In genomic region chr9:136047076-136047774, GRCh38 we compare ENCODE assay signal across 20 cellular contexts. TPM values are rescaled to one million over a fixed set of nuclear protein-coding genes. Genes with fewer than 3 reads are reported as not detected.
A peak's percentile ranks its signal among the peaks of the same experiment; 100 is the strongest.
DNase-seq lines count a peak whose midpoint lies in the region; ATAC-seq, FAIRE-seq and TF ChIP-seq lines count a peak whose summit lies in the region.
"Had no signal": no experiment of that assay in that cellular context is flagged by ENCODE, and none has a peak within 500 bp of the region (broad histone marks: within the 10 kb centered on the region; RNA-seq: fewer than 3 reads in every experiment).

No MANE protein-coding gene starts in this region.

- H4K8ac ChIP-seq in H1 (ENCODE audit: extremely low read depth, insufficient read depth, low read length): no peak overlapping the region

- no peak overlapping the region for H2AFZ ChIP-seq in H1 (ENCODE audit: low read length)
- H2AFZ ChIP-seq: parathyroid adenoma had no signal

- H2AK5ac ChIP-seq in H1 (ENCODE audit: low read depth, low read length): no peak overlapping the region

- H3K9me3 Mint-ChIP-seq in CD8-positive, alpha-beta memory T cell: no peaks in the 10 kb centered on the region
- H3K9me3 Mint-ChIP-seq in stimulated activated effector memory CD8-positive, alpha-beta T cell treated with anti-CD3 and anti-CD28 coated beads, Interleukin-12 subunit alpha, Interleukin-12 subunit beta, amount 100 ng/mL, for 72 hours: no peaks in the 10 kb centered on the region
- H3K9me3 Mint-ChIP-seq: activated CD8-positive, alpha-beta T cell treated with anti-CD3 and anti-CD28 coated beads for 36 hours; activated naive CD4-positive, alpha-beta T cell treated with anti-CD3 and anti-CD28 coated beads, Interleukin-2, amount 50 U/mL, for 24 hours; immature natural killer cell; naive B cell had no signal

- H3K4ac ChIP-seq in H1 (replicated peaks; ENCODE audit: insufficient read length, low read depth, low read length): no peak overlapping the region

- no peak overlapping the region for H3K18ac ChIP-seq in H1 (ENCODE audit: extremely low read depth, low read length)

- TF ChIP-seq EP300 in H1 (IDR thresholded peaks at IDR 0.05; ENCODE audit: borderline replicate concordance in 1 of 2, low read depth in 2 of 2, low read length in 2 of 2): no peak

- no peak overlapping the region for H3K4me3 ChIP-seq in CD8-positive, alpha-beta memory T cell (ENCODE audit: low read length)
- H3K4me3 ChIP-seq in NB4 (ENCODE audit: low read depth, low read length) (no peak overlapping the region), H1 (ENCODE audit: extremely low read depth in 1 of 4, insufficient read depth in 2 of 4, low read depth in 3 of 4, low read length in 4 of 4) (no peak overlapping the region), HAP-1 (no peak overlapping the region)
- H3K4me3 ChIP-seq: colonic mucosa had no signal

- no peaks in the 10 kb centered on the region for H3K36me3 ChIP-seq in CD8-positive, alpha-beta memory T cell (ENCODE audit: insufficient read depth, low read length)
- H3K36me3 ChIP-seq in H1 (ENCODE audit: control insufficient read depth in 2 of 4, insufficient read depth in 4 of 4, low read length in 3 of 4) (peaks cover 0 to 7% (median under 1%) of the 10 kb centered on the region in 4 experiments; a peak in 4 of 8 replicates), HAP-1 (replicated peaks) (peaks cover 39% of the 10 kb centered on the region)
- H3K36me3 ChIP-seq: colonic mucosa had no signal

- H3K36me3 Mint-ChIP-seq in CD8-positive, alpha-beta memory T cell: peaks cover 0 to 22% (median 0%) of the 10 kb centered on the region in 3 donors
- peaks cover 8% of the 10 kb centered on the region for H3K36me3 Mint-ChIP-seq in stimulated activated effector memory CD8-positive, alpha-beta T cell treated with anti-CD3 and anti-CD28 coated beads, Interleukin-12 subunit alpha, Interleukin-12 subunit beta, amount 100 ng/mL, for 72 hours
- H3K36me3 Mint-ChIP-seq: activated naive CD4-positive, alpha-beta T cell treated with anti-CD3 and anti-CD28 coated beads, Interleukin-2, amount 50 U/mL, for 24 hours; immature natural killer cell; naive B cell had no signal

- peak overlapping the region in 6 of 8 donors; percentile 17 to 77 (median 43) for H3K27ac Mint-ChIP-seq in CD8-positive, alpha-beta memory T cell
- no peak overlapping the region for H3K27ac Mint-ChIP-seq in stimulated activated effector memory CD8-positive, alpha-beta T cell treated with anti-CD3 and anti-CD28 coated beads, Interleukin-12 subunit alpha, Interleukin-12 subunit beta, amount 100 ng/mL, for 72 hours
- H3K27ac Mint-ChIP-seq: activated CD8-positive, alpha-beta T cell treated with anti-CD3 and anti-CD28 coated beads for 36 hours; activated naive CD4-positive, alpha-beta T cell treated with anti-CD3 and anti-CD28 coated beads, Interleukin-2, amount 50 U/mL, for 24 hours; naive B cell had no signal

- DNase-seq in CD8-positive, alpha-beta memory T cell: peak in 2 of 5 donors; percentile 29 to 43
- DNase-seq in NB4 (ENCODE audit: low read depth): peak; percentile 61
- DNase-seq in H1 (ENCODE audit: low read depth in 1 of 2, low spot score in 2 of 2): no peak
- no peak for DNase-seq in stimulated activated effector memory CD8-positive, alpha-beta T cell treated with anti-CD3 and anti-CD28 coated beads, Interleukin-12 subunit alpha, Interleukin-12 subunit beta, amount 100 ng/mL, for 72 hours (ENCODE audit: low spot score in 2 of 2)
- no peak for DNase-seq in stimulated activated CD4-positive, alpha-beta T cell treated with anti-CD3 and anti-CD28 coated beads, Interleukin-4, amount 100 ng/mL, for 1 hour
- DNase-seq in HAP-1 (ENCODE audit: low spot score in 2 of 2): no peak
- no peak for DNase-seq in CD1c-positive myeloid dendritic cell (ENCODE audit: extremely low spot score)
- DNase-seq: activated CD8-positive, alpha-beta T cell treated with anti-CD3 and anti-CD28 coated beads for 36 hours; Caco-2; colonic mucosa; heart right ventricle; immature natural killer cell; Karpas-422; naive B cell; NCI-H1105; NCI-H2081 treated with DMSO at 0.1 percent for 48 hours; stimulated activated CD4-positive, alpha-beta T cell treated with anti-CD3 and anti-CD28 coated beads, Interleukin-2, amount 100 ng/mL, for 48 hours had no signal

- peak overlapping the region; percentile 52; the same call in 1 of the 2 replicates for H2BK5ac ChIP-seq in H1 (ENCODE audit: low read depth, low read length)

- 96% methylated on average over 26 of the region's 31 CpGs; no CpG with 5 or more reads in 1 of the 2 experiments for WGBS in H1 (ENCODE audit: extremely low coverage in 1 of 2, insufficient coverage in 1 of 2, insufficient read length in 1 of 2, insufficient replicate concordance in 2 of 2, low coverage in 1 of 2, low lambda C conversion rate in 2 of 2, missing lambda C conversion rate in 1 of 2), 2 experiments

- H3K9me3 ChIP-seq in CD8-positive, alpha-beta memory T cell (ENCODE audit: low read length): no peaks in the 10 kb centered on the region
- H3K9me3 ChIP-seq in H1 (ENCODE audit: insufficient read depth in 2 of 2, low read depth in 1 of 2, low read length in 1 of 2) (no peaks in the 10 kb centered on the region), HAP-1 (no peaks in the 10 kb centered on the region)
- H3K9me3 ChIP-seq: Caco-2, colonic mucosa, heart right ventricle had no signal

- H3K79me1 ChIP-seq in H1 (ENCODE audit: low read depth, low read length): peaks cover 2% of the 10 kb centered on the region; the same call in 1 of the 2 replicates

- H2BK120ac ChIP-seq in H1 (replicated peaks; ENCODE audit: low read depth, low read length): no peak overlapping the region

- no peaks in the 10 kb centered on the region for H3K27me3 ChIP-seq in CD8-positive, alpha-beta memory T cell (ENCODE audit: insufficient read depth, low read length, poor library complexity, severe bottlenecking)
- H3K27me3 ChIP-seq in H1 (replicated peaks in 1 of 4; ENCODE audit: control insufficient read depth in 3 of 4, extremely low read depth in 1 of 4, insufficient read depth in 3 of 4, low read length in 3 of 4): peaks cover 0 to 2% (median 0%) of the 10 kb centered on the region in 4 experiments; a peak in 2 of 7 replicates
- no peaks in the 10 kb centered on the region for H3K27me3 ChIP-seq in HAP-1 (ENCODE audit: low read depth)
- H3K27me3 ChIP-seq: colonic mucosa, heart right ventricle had no signal

- no peak overlapping the region for H3K14ac ChIP-seq in H1 (ENCODE audit: insufficient read length)

- no peak overlapping the region for H3K27ac ChIP-seq in CD8-positive, alpha-beta memory T cell (ENCODE audit: low read depth, low read length)
- no peak overlapping the region for H3K27ac ChIP-seq in H1 (ENCODE audit: low read depth, low read length)
- H3K27ac ChIP-seq: colonic mucosa, parathyroid adenoma had no signal

- TF ChIP-seq CTCF in NB4 (IDR thresholded peaks at IDR 0.05; ENCODE audit: low read depth, low read length): no peak
- TF ChIP-seq CTCF in H1 (IDR thresholded peaks at IDR 0.05; ENCODE audit: control extremely low read depth in 1 of 3, insufficient read depth in 1 of 3, low read depth in 1 of 3, low read length in 3 of 3): no peak

- no peak overlapping the region for H3K4me2 ChIP-seq in H1 (ENCODE audit: insufficient read depth in 1 of 2, low read depth in 2 of 2, low read length in 2 of 2)

- peaks cover 0 to 14% of the 10 kb centered on the region in 2 experiments for H4K20me1 ChIP-seq in H1 (replicated peaks in 1 of 2; ENCODE audit: control insufficient read depth in 1 of 2, insufficient read depth in 2 of 2, low read length in 2 of 2)

- H3K23ac ChIP-seq in H1 (ENCODE audit: insufficient read length): no peak overlapping the region

- H3K9ac ChIP-seq in H1 (replicated peaks in 1 of 4; ENCODE audit: extremely low read depth in 1 of 4, low read depth in 3 of 4, low read length in 3 of 4): no peak overlapping the region
- H3K9ac ChIP-seq: parathyroid adenoma had no signal

- peaks cover 3 to 4% of the 10 kb centered on the region in 2 donors for H3K27me3 Mint-ChIP-seq in CD8-positive, alpha-beta memory T cell

- no peak for FAIRE-seq in H1 (lab: Jason Lieb, UNC)
- FAIRE-seq: endothelial cell of umbilical vein had no signal

- peaks cover 16% of the 10 kb centered on the region; the same call in 1 of the 2 replicates for H3K23me2 ChIP-seq in H1 (ENCODE audit: low read depth, low read length)

- H4K91ac ChIP-seq in H1 (replicated peaks; ENCODE audit: insufficient read length, low read length): peak overlapping the region; percentile 52

- H2BK12ac ChIP-seq in H1 (ENCODE audit: low read depth, low read length): no peak overlapping the region

- peaks cover 8% of the 10 kb centered on the region for H3K4me1 ChIP-seq in CD8-positive, alpha-beta memory T cell (ENCODE audit: insufficient read depth, low read length)
- peaks cover 0 to 27% (median 8%) of the 10 kb centered on the region in 4 experiments; a peak in 5 of 7 replicates for H3K4me1 ChIP-seq in H1 (replicated peaks in 1 of 4; ENCODE audit: control insufficient read depth in 3 of 4, insufficient read depth in 4 of 4, low read length in 3 of 4)
- 0 out of 2 replicates have a peak, but pooled peaks cover 6% of the 10 kb centered on the region for H3K4me1 ChIP-seq in HAP-1
- H3K4me1 ChIP-seq: parathyroid adenoma had no signal

- H2BK20ac ChIP-seq in H1 (ENCODE audit: low read length): no peak overlapping the region

- H4K5ac ChIP-seq in H1 (ENCODE audit: insufficient read length, low read depth, low read length): no peak overlapping the region

- TF ChIP-seq POLR2A in NB4 (IDR thresholded peaks at IDR 0.05; ENCODE audit: extremely low read depth, insufficient read length) (no peak), H1 (IDR thresholded peaks at IDR 0.05; ENCODE audit: control extremely low read depth in 1 of 2, low read depth in 2 of 2, low read length in 2 of 2) (no peak)

- CTCF ChIA-PET in CD8-positive, alpha-beta memory T cell (lab: Charles Lee): no interaction called here
- CTCF ChIA-PET in H1 (lab: Charles Lee; ENCODE audit: partially characterized antibody): interaction anchor here (0.7 to 1.6 kb wide), 7 partner anchors 10 to 140 kb away, joined by 3 to 5 read pairs (median 3); no protein-coding TSS in a partner anchor

- in situ Hi-C loops in HAP-1 (cut with MboI; ENCODE audit: low sequenced_read_pairs): no loop called here

- POLR2A ChIA-PET in CD8-positive, alpha-beta memory T cell (lab: Charles Lee): no interaction called here
- POLR2A ChIA-PET in H1 (lab: Charles Lee; ENCODE audit: partially characterized antibody): interaction anchor here (0.8 to 1.2 kb wide), 2 partner anchors 10 to 47 kb away, joined by 3 to 5 read pairs; no protein-coding TSS in a partner anchor

- peak; percentile 55 for ATAC-seq in stimulated activated effector memory CD8-positive, alpha-beta T cell treated with anti-CD3 and anti-CD28 coated beads, Interleukin-12 subunit alpha, Interleukin-12 subunit beta, amount 100 ng/mL, for 72 hours
- ATAC-seq: activated CD8-positive, alpha-beta T cell treated with anti-CD3 and anti-CD28 coated beads for 36 hours had no signal

- no peak overlapping the region for H2BK15ac ChIP-seq in H1 (ENCODE audit: low read length)

- no peak overlapping the region for H3K56ac ChIP-seq in H1 (replicated peaks; ENCODE audit: insufficient read length, low read depth, low read length)

- H3K4me1 Mint-ChIP-seq in CD8-positive, alpha-beta memory T cell: peaks cover 4 to 12% (median 4%) of the 10 kb centered on the region in 3 donors
- peaks cover 28% of the 10 kb centered on the region for H3K4me1 Mint-ChIP-seq in stimulated activated effector memory CD8-positive, alpha-beta T cell treated with anti-CD3 and anti-CD28 coated beads, Interleukin-12 subunit alpha, Interleukin-12 subunit beta, amount 100 ng/mL, for 72 hours

- no peak for TF ChIP-seq RAD21 in H1 (IDR thresholded peaks at IDR 0.05 in 1 of 2, conservative IDR thresholded peaks at IDR 0.05 in 1 of 2; ENCODE audit: low read depth in 2 of 2, low read length in 2 of 2)

- H3K79me2 ChIP-seq in H1 (ENCODE audit: control insufficient read depth in 1 of 2, insufficient read depth in 2 of 2, low read length in 2 of 2): no peaks in the 10 kb centered on the region; a peak in 2 of 4 replicates
- H3K79me2 ChIP-seq: parathyroid adenoma had no signal

- peak overlapping the region in 2 of 7 donors; percentile 39 to 68 for H3K4me3 Mint-ChIP-seq in CD8-positive, alpha-beta memory T cell
- H3K4me3 Mint-ChIP-seq in stimulated activated effector memory CD8-positive, alpha-beta T cell treated with anti-CD3 and anti-CD28 coated beads, Interleukin-12 subunit alpha, Interleukin-12 subunit beta, amount 100 ng/mL, for 72 hours: peak overlapping the region; percentile 56
- H3K4me3 Mint-ChIP-seq: activated CD8-positive, alpha-beta T cell treated with anti-CD3 and anti-CD28 coated beads for 36 hours; activated naive CD4-positive, alpha-beta T cell treated with anti-CD3 and anti-CD28 coated beads, Interleukin-2, amount 50 U/mL, for 24 hours; immature natural killer cell; naive B cell had no signal

RNA-seq across cellular contexts. Expression of gene NACC2, which starts 47.9 kb away (rescaled TPM):
- 1 to 10 TPM; 9.0 to 9.1 TPM for total RNA-seq in CD8-positive, alpha-beta memory T cell
- 2.9 TPM for polyA plus RNA-seq in CD8-positive, alpha-beta memory T cell
- total RNA-seq in H1 (2021; fragmentation: NEBNext Ultra II Directional; extraction: Animal tissue kit (Norgen Biotek cat#: 25700)): 13.6 and 14.0 TPM in 2 replicates
- 8.3 and 14.9 TPM in 2 replicates for polyA plus RNA-seq in H1 (2011; rRNA removed)
- polyA plus RNA-seq in H1 (2011; cell fraction: cytosol; rRNA removed): 10.8 TPM
- polyA plus RNA-seq in H1 (2011; cell fraction: nucleus; rRNA removed): 16.7 TPM
- polyA plus RNA-seq in H1 (2012, experiment 1 of 2): 6.6 to 9.5 TPM (median 8.4 TPM) in 4 replicates
- polyA plus RNA-seq in H1 (2012, experiment 2 of 2): 5.6 TPM
- polyA plus RNA-seq in H1 (2013, experiment 1 of 2): 6.3 TPM
- polyA plus RNA-seq in H1 (2013, experiment 2 of 2): 6.3 TPM
- 6.4 and 8.3 TPM in 2 replicates for polyA minus RNA-seq in H1 (2011; rRNA and poly(A)+ RNA removed)
- 12.7 TPM for polyA minus RNA-seq in H1 (2011; cell fraction: cytosol; rRNA and poly(A)+ RNA removed)
- polyA minus RNA-seq in H1 (2011; cell fraction: nucleus; rRNA and poly(A)+ RNA removed): 10.0 TPM
